ENCODE assay signal across 20 cellular contexts in genomic region chr21:16213518-16213917, GRCh38.
"Had no signal": no experiment of that assay in that cellular context is flagged by ENCODE, and none has a peak within 500 bp of the region (broad histone marks: within the 10 kb centered on the region; RNA-seq: fewer than 3 reads in every experiment).

No MANE protein-coding gene starts in this region.

- H3K4me1 ChIP-seq: foreskin keratinocyte, left lung, upper lobe of right lung had no signal

- ATAC-seq: foreskin keratinocyte; heart left ventricle; left lung; naive thymus-derived CD4-positive, alpha-beta T cell; stimulated activated memory B cell treated with anti-CD40 and anti-IgM and Interleukin-4, amounts not matched to agents 10 μg/mL and 1 μg/mL and 100 μg/mL, for 72 hours; upper lobe of right lung had no signal

- H3K27ac ChIP-seq: brain microvascular endothelial cell, foreskin keratinocyte, left lung, neutrophil, upper lobe of right lung had no signal

- H3K4me1 Mint-ChIP-seq: naive thymus-derived CD4-positive, alpha-beta T cell; stimulated activated memory B cell treated with anti-CD40 and anti-IgM and Interleukin-4, amounts not matched to agents 10 μg/mL and 1 μg/mL and 100 μg/mL, for 72 hours had no signal

- H3K27ac Mint-ChIP-seq: naive thymus-derived CD4-positive, alpha-beta T cell; stimulated activated memory B cell treated with anti-CD40 and anti-IgM and Interleukin-4, amounts not matched to agents 10 μg/mL and 1 μg/mL and 100 μg/mL, for 72 hours; stimulated activated naive CD8-positive, alpha-beta T cell treated with anti-CD3 and anti-CD28 coated beads, Interleukin-15, Interleukin-2, amounts not matched to agents 100 ng/mL and 50 ng/mL, for 24 hours had no signal

- H3K27me3 ChIP-seq: brain microvascular endothelial cell, foreskin keratinocyte, heart left ventricle, left lung, neutrophil, right atrium auricular region, tibial artery, upper lobe of right lung had no signal

- H3K36me3 ChIP-seq: brain microvascular endothelial cell, heart left ventricle, left lung, neutrophil, right atrium auricular region, tibial artery, upper lobe of right lung had no signal

- H3K4me3 ChIP-seq: heart left ventricle, left lung, lung, right atrium auricular region, tibial artery, upper lobe of right lung had no signal

- H3K9me3 Mint-ChIP-seq: naive thymus-derived CD4-positive, alpha-beta T cell; stimulated activated memory B cell treated with anti-CD40 and anti-IgM and Interleukin-4, amounts not matched to agents 10 μg/mL and 1 μg/mL and 100 μg/mL, for 72 hours had no signal

- H3K36me3 Mint-ChIP-seq: naive thymus-derived CD4-positive, alpha-beta T cell; stimulated activated memory B cell treated with anti-CD40 and anti-IgM and Interleukin-4, amounts not matched to agents 10 μg/mL and 1 μg/mL and 100 μg/mL, for 72 hours had no signal

- H3K27me3 Mint-ChIP-seq: naive thymus-derived CD4-positive, alpha-beta T cell; stimulated activated memory B cell treated with anti-CD40 and anti-IgM and Interleukin-4, amounts not matched to agents 10 μg/mL and 1 μg/mL and 100 μg/mL, for 72 hours; stimulated activated naive CD8-positive, alpha-beta T cell treated with anti-CD3 and anti-CD28 coated beads, Interleukin-15, Interleukin-2, amounts not matched to agents 100 ng/mL and 50 ng/mL, for 24 hours had no signal

- FAIRE-seq: keratinocyte had no signal

- H3K9me3 ChIP-seq: heart left ventricle, left lung, neutrophil, right atrium auricular region, tibial artery, upper lobe of right lung had no signal

- DNase-seq: brain microvascular endothelial cell; central memory CD4-positive, alpha-beta T cell; erythroblast; foreskin keratinocyte; heart left ventricle; hypothalamus; left lung; mesendoderm; naive thymus-derived CD4-positive, alpha-beta T cell; posterior cingulate gyrus; stimulated activated CD4-positive, alpha-beta T cell treated with anti-CD3 and anti-CD28 coated beads, Interleukin-1b, Interleukin-23, amount 100 ng/mL, for 48 hours; stimulated activated CD4-positive, alpha-beta T cell treated with anti-CD3 and anti-CD28 coated beads, Interleukin-4, amount 100 ng/mL, for 24 hours; tibial artery; upper lobe of right lung had no signal

- H3K4me3 Mint-ChIP-seq: naive thymus-derived CD4-positive, alpha-beta T cell; stimulated activated memory B cell treated with anti-CD40 and anti-IgM and Interleukin-4, amounts not matched to agents 10 μg/mL and 1 μg/mL and 100 μg/mL, for 72 hours; stimulated activated naive CD8-positive, alpha-beta T cell treated with anti-CD3 and anti-CD28 coated beads, Interleukin-15, Interleukin-2, amounts not matched to agents 100 ng/mL and 50 ng/mL, for 24 hours had no signal
